In the genomic region with DNA sequence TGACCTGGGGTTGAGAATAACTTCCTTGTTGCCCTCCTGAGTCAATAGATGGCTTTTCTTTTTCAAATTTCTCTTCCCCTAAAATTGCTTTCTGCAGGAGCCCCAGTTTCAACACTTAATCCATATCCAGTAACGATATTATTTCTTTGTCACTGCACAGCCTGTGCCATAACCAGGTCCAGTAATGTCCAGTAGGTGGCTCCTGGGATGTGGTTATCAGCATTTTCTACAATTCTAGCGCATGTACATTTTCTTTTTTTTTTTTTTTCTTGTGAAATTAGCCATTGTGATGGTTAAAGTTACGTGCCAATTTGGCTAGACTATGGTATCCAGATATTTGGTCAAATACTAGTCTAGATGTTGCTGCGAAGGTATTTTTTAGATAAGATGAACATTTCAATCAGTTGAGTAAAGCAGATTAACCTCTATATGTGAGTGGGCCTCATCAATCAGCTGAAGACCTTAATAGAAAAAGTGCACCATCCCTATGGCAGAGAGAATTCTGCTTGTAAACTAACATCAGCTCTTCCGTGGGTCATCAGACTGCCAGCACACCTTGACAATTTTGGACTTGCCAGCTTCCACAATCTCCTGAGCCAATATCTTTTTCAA, we compare ENCODE assay signal across 9 cellular contexts.
DNase-seq lines count a peak whose midpoint lies in the region; ATAC-seq and TF ChIP-seq lines count a peak whose summit lies in the region.
"Had no signal": no experiment of that assay in that cellular context is flagged by ENCODE, and none has a peak within 500 bp of the region (broad histone marks: within the 10 kb centered on the region; RNA-seq: fewer than 3 reads in every experiment).

No MANE protein-coding gene starts in this region.

- H3K27ac ChIP-seq in PC-9 (no peak overlapping the region), tibial nerve (no peak overlapping the region), caudate nucleus (ENCODE audit: low read depth, low read length) (no peak overlapping the region)

- H3K36me3 ChIP-seq in PC-9 (ENCODE audit: low read depth) (no peaks in the 10 kb centered on the region), tibial nerve (no peaks in the 10 kb centered on the region)

- H3K9me2 ChIP-seq in PC-9 (ENCODE audit: insufficient read depth), result no peaks in the 10 kb centered on the region

- BruUV-seq in PC-9 (replicated peaks; lab: Mats Ljungman, UMichigan), result no TSS peak

- TF ChIP-seq EP300 in tibial nerve (IDR thresholded peaks at IDR 0.05), result no peak

- no peak for TF ChIP-seq POLR2A in tibial nerve (IDR thresholded peaks at IDR 0.05)

- POLR2A ChIA-PET in PC-9 (lab: Charles Lee; ENCODE audit: unreplicated experiment), result no interaction called here

- no peak overlapping the region for H3K4me2 ChIP-seq in PC-9

- 60 to 61% methylated on average over 5 of the region's 5 CpGs for WGBS in tibial nerve, 2 donors

- H3K4me3 ChIP-seq in PC-9 (no peak overlapping the region), fibroblast of pulmonary artery (replicated peaks; ENCODE audit: low read depth, low read length) (no peak overlapping the region), tibial nerve (no peak overlapping the region)

- H4K20me1 ChIP-seq in PC-9 (ENCODE audit: insufficient read depth), result no peaks in the 10 kb centered on the region

- DNase-seq in NOMO-1 treated with DMSO at 0.1 percent for 48 hours (lab: John Stamatoyannopoulos, UW; ENCODE audit: unreplicated experiment) (peak; percentile 13), NOMO-1 treated with dmso at 0.1 percent for 144 hours (lab: John Stamatoyannopoulos, UW; ENCODE audit: unreplicated experiment) (no peak), PC-9 (peak; percentile 50 to 64), fibroblast of pulmonary artery (ENCODE audit: low read depth) (peak; percentile 71), tibial nerve (ENCODE audit: low spot score in 2 of 2) (peak in 1 of 2 donors; percentile 13), superior temporal gyrus (ENCODE audit: extremely low spot score) (no peak), caudate nucleus (lab: John Stamatoyannopoulos, UW) (no peak)
- DNase-seq: activated CD4-positive, alpha-beta T cell treated with anti-CD3 and anti-CD28 coated beads, Interleukin-2, amount 50 U/mL, for 48 hours had no signal

- no peak for ATAC-seq in HG02885 (IDR thresholded peaks at IDR 0.05; ENCODE audit: poor library complexity, unreplicated experiment)

- CTCF ChIA-PET in PC-9 (lab: Charles Lee), result interaction anchor here (0.7 to 0.9 kb wide), 2 partner anchors 86 to 216 kb away, joined by 3 read pairs; no protein-coding TSS in a partner anchor

- TF ChIP-seq CTCF in PC-9 (conservative IDR thresholded peaks at IDR 0.05) (peak; percentile 94), fibroblast of pulmonary artery (IDR thresholded peaks at IDR 0.05; ENCODE audit: low read length, missing control alignments) (peak; percentile 80), tibial nerve (IDR thresholded peaks at IDR 0.05) (peak in 3 of 5 experiments; percentile 19 to 33 (median 23))

- no peaks in the 10 kb centered on the region for H3K79me2 ChIP-seq in PC-9 (ENCODE audit: low read depth)

- no peaks in the 10 kb centered on the region for H3K4me1 ChIP-seq in PC-9 (replicated peaks; ENCODE audit: insufficient read depth)
- no peaks in the 10 kb centered on the region for H3K4me1 ChIP-seq in tibial nerve

- H2AFZ ChIP-seq in PC-9, result no peak overlapping the region

- H3K9me3 ChIP-seq in PC-9 (ENCODE audit: insufficient read depth, low read depth) (no peaks in the 10 kb centered on the region), tibial nerve (no peaks in the 10 kb centered on the region)

- H3F3A ChIP-seq in PC-9 (ENCODE audit: insufficient read depth, low read depth), result no peaks in the 10 kb centered on the region

- H3K27me3 ChIP-seq in PC-9 (ENCODE audit: insufficient read depth, low read depth), result no peaks in the 10 kb centered on the region
- H3K27me3 ChIP-seq in tibial nerve, result no peaks in the 10 kb centered on the region

- intact Hi-C loops in PC-9 (cut with micrococcal nuclease; ENCODE audit: unreplicated experiment), result loop anchor here (1.0 to 10.0 kb wide), 7 partner anchors 113 to 610 kb away; partner anchors contain the start of gene MRPL44

Comparison
In these comparisons a context has a peak if more than half of its experiments do, and no peak if none do; other contexts are left out.
1. DNase-seq: peak in NOMO-1 treated with DMSO at 0.1 percent for 48 hours (single experiment), PC-9 (2 of 2) and fibroblast of pulmonary artery (single experiment); none in NOMO-1 treated with dmso at 0.1 percent for 144 hours (single experiment), superior temporal gyrus (single experiment) and caudate nucleus (0 of 61).
2. CTCF ChIP-seq: peak in every context shown above with its lines; median percentile 94 in PC-9; 80 in fibroblast of pulmonary artery; 23 in tibial nerve.